ENCODE assay signal across 8 cellular contexts in the genomic region with DNA sequence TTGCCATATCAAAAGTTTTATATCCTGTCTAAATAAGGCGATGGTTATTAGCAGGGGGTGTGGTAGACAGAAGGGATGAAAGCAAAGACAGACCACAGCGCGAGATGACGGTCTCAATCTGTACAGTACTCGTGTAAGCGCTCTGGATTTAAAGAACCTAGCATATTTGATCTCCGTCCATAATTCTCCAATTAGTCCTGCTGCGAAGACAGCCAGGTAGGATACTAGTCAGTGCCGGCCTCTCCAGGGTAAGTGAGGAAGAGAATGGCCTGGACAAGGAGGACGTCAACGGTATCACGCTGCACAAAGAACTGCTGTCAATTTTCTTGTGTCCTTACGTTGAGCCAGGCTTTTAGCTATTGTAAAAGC. TPM values are rescaled to one million over a fixed set of nuclear protein-coding genes. Genes with fewer than 3 reads are reported as not detected.
A peak's percentile ranks its signal among the peaks of the same experiment; 100 is the strongest.
DNase-seq lines count a peak whose midpoint lies in the region; ATAC-seq and TF ChIP-seq lines count a peak whose summit lies in the region.

No MANE protein-coding gene starts in this region.

- no peaks in the 10 kb centered on the region for H3K4me1 Mint-ChIP-seq in Caco-2 (ENCODE audit: low read depth, unreplicated experiment)
- peaks cover 32% of the 10 kb centered on the region for H3K4me1 Mint-ChIP-seq in activated CD4-positive, alpha-beta memory T cell treated with anti-CD3 and anti-CD28 coated beads, Interleukin-2, amount 10 ng/mL, durations not matched to agents 7 days and 5 days

- H3K36me3 ChIP-seq in Caco-2 (ENCODE audit: control insufficient read depth, insufficient read depth, low read length) (no peaks in the 10 kb centered on the region), HUES64 (ENCODE audit: insufficient read depth, low read length) (peaks cover 35% of the 10 kb centered on the region), transverse colon (no peaks in the 10 kb centered on the region)

- TF ChIP-seq CTCF in Caco-2 (IDR thresholded peaks at IDR 0.05; ENCODE audit: insufficient read depth in 1 of 2, low read depth in 1 of 2, low read length in 1 of 2, severe bottlenecking in 1 of 2, unreplicated experiment in 1 of 2), result no peak
- TF ChIP-seq CTCF in transverse colon (IDR thresholded peaks at IDR 0.05), result no peak

- no peaks in the 10 kb centered on the region for H3K9me3 ChIP-seq in Caco-2
- H3K9me3 ChIP-seq in HUES64 (ENCODE audit: insufficient read depth, low read depth, low read length), result no peaks in the 10 kb centered on the region
- H3K9me3 ChIP-seq in transverse colon, result no peaks in the 10 kb centered on the region

- intact Hi-C loops in Caco-2 (cut with micrococcal nuclease; ENCODE audit: unreplicated experiment) (loop anchor here (1.0 to 5.0 kb wide), 3 partner anchors 137 to 238 kb away; a partner anchor contains a TSS), transverse colon (cut with DNase I; ENCODE audit: low total_unique reads) (no loop called here)

- no peaks in the 10 kb centered on the region for H3K27me3 Mint-ChIP-seq in Caco-2 (ENCODE audit: insufficient read depth, unreplicated experiment)
- H3K27me3 Mint-ChIP-seq in activated CD4-positive, alpha-beta memory T cell treated with anti-CD3 and anti-CD28 coated beads, Interleukin-2, amount 10 ng/mL, durations not matched to agents 7 days and 5 days, result no peaks in the 10 kb centered on the region

- POLR2A ChIA-PET in Caco-2 (lab: Charles Lee), result no interaction called here
- POLR2A ChIA-PET in activated CD4-positive, alpha-beta memory T cell treated with anti-CD3 and anti-CD28 coated beads, Interleukin-2, amount 10 ng/mL, durations not matched to agents 7 days and 5 days (lab: Charles Lee), result interaction anchor here (0.8 to 6.0 kb wide), 20 partner anchors 9 to 253 kb away, joined by 3 to 119 read pairs (median 6); a partner anchor contains a TSS

- peaks cover 5% of the 10 kb centered on the region; the same call in 1 of the 2 replicates for H3K4me1 ChIP-seq in Caco-2
- H3K4me1 ChIP-seq in HUES64 (ENCODE audit: insufficient read depth, low read length), result peaks cover 13% of the 10 kb centered on the region
- peaks cover 0 to 21% (median 11%) of the 10 kb centered on the region in 4 donors for H3K4me1 ChIP-seq in transverse colon

- peak overlapping the region; percentile 91 for H3K9ac ChIP-seq in HUES64 (ENCODE audit: low read depth, low read length)

- H3K4me3 ChIP-seq in Caco-2 (ENCODE audit: low read depth, low read length), result peak overlapping the region; percentile 92
- peak overlapping the region; percentile 85 for H3K4me3 ChIP-seq in HUES64 (ENCODE audit: low read length)
- peak overlapping the region; percentile 54 to 74 (median 66) for H3K4me3 ChIP-seq in transverse colon

- no peaks in the 10 kb centered on the region for H3K9me3 Mint-ChIP-seq in Caco-2 (ENCODE audit: unreplicated experiment)
- H3K9me3 Mint-ChIP-seq in activated CD4-positive, alpha-beta memory T cell treated with anti-CD3 and anti-CD28 coated beads, Interleukin-2, amount 10 ng/mL, durations not matched to agents 7 days and 5 days, result no peaks in the 10 kb centered on the region

- CTCF ChIA-PET in Caco-2 (lab: Charles Lee), result no interaction called here
- CTCF ChIA-PET in activated CD4-positive, alpha-beta memory T cell treated with anti-CD3 and anti-CD28 coated beads, Interleukin-2, amount 10 ng/mL, durations not matched to agents 7 days and 5 days (lab: Charles Lee), result interaction anchor here (1.2 to 5.1 kb wide), 8 partner anchors 11 to 237 kb away, joined by 3 to 25 read pairs (median 6); a partner anchor contains a TSS

- under 1% methylated on average over 13 of the region's 13 CpGs for WGBS in HUES64
- WGBS in transverse colon (ENCODE audit: low coverage in 1 of 2), 2 donors, result 3 to 4% methylated on average over 7 to 13 of the region's 13 CpGs

- H3K4me3 Mint-ChIP-seq in Caco-2 (ENCODE audit: unreplicated experiment), result no peak overlapping the region
- H3K4me3 Mint-ChIP-seq in activated CD4-positive, alpha-beta memory T cell treated with anti-CD3 and anti-CD28 coated beads, Interleukin-2, amount 10 ng/mL, durations not matched to agents 7 days and 5 days, result no peak overlapping the region

- no peak for TF ChIP-seq POLR2A in transverse colon (IDR thresholded peaks at IDR 0.05)

- peak in 1 of 2 experiments; percentile 15 for DNase-seq in Caco-2
- DNase-seq in activated CD4-positive, alpha-beta memory T cell treated with anti-CD3 and anti-CD28 coated beads, Interleukin-2, amount 10 ng/mL, durations not matched to agents 7 days and 5 days, result peak; percentile 41
- peak; percentile 31 for DNase-seq in iris pigment epithelial cell (ENCODE audit: low read depth)
- no peak for DNase-seq in transverse colon
- DNase-seq in NCI-H1436 (lab: John Stamatoyannopoulos, UW), result no peak
- no peak for DNase-seq in caudate nucleus (lab: John Stamatoyannopoulos, UW)

- no peaks in the 10 kb centered on the region for H3K27me3 ChIP-seq in Caco-2 (replicated peaks; ENCODE audit: control insufficient read depth, insufficient read depth, low read length)
- no peaks in the 10 kb centered on the region for H3K27me3 ChIP-seq in HUES64 (ENCODE audit: insufficient read depth, low read length)
- H3K27me3 ChIP-seq in transverse colon, result no peaks in the 10 kb centered on the region

- H3K27ac ChIP-seq in HUES64 (ENCODE audit: low read depth, low read length), result peak overlapping the region; percentile 89
- H3K27ac ChIP-seq in transverse colon, result peak overlapping the region; percentile 88 to 97 (median 90)
- no peak overlapping the region for H3K27ac ChIP-seq in caudate nucleus (ENCODE audit: low read depth, low read length)

- BruUV-seq in Caco-2 (replicated peaks; lab: Mats Ljungman, UMichigan), result no TSS peak

- H3K36me3 Mint-ChIP-seq in Caco-2 (ENCODE audit: insufficient read depth, unreplicated experiment), result peaks cover 2% of the 10 kb centered on the region
- H3K36me3 Mint-ChIP-seq in activated CD4-positive, alpha-beta memory T cell treated with anti-CD3 and anti-CD28 coated beads, Interleukin-2, amount 10 ng/mL, durations not matched to agents 7 days and 5 days (ENCODE audit: low read depth), result peaks cover 29% of the 10 kb centered on the region

- TF ChIP-seq EP300 in transverse colon (IDR thresholded peaks at IDR 0.05; ENCODE audit: low read depth), result no peak

- in situ Hi-C loops in transverse colon (cut with MboI; ENCODE audit: low pct_ligation_motif_present in 1 of 4, low pct_unique_long_range_greater_than_20kb in 1 of 4, low sequenced_read_pairs in 3 of 4), result loop anchor here in 2 of 4 donors (25.0 kb wide), 2 partner anchors 148 to 248 kb away; a partner anchor contains a TSS

- ATAC-seq in GM18909 (IDR thresholded peaks at IDR 0.05; ENCODE audit: poor library complexity, unreplicated experiment), result peak; percentile 21

- no peak overlapping the region for H3K27ac Mint-ChIP-seq in Caco-2 (ENCODE audit: unreplicated experiment)
- H3K27ac Mint-ChIP-seq in activated CD4-positive, alpha-beta memory T cell treated with anti-CD3 and anti-CD28 coated beads, Interleukin-2, amount 10 ng/mL, durations not matched to agents 7 days and 5 days, result no peak overlapping the region

RNA-seq across cellular contexts. Expression of a gene that starts 0.7 kb away (rescaled TPM):
- total RNA-seq in Caco-2 (2022), result 24.2 and 27.2 TPM in 2 replicates
- polyA plus RNA-seq in HUES64 (2013, experiment 1 of 2), result 29.9 TPM
- 38.8 TPM for polyA plus RNA-seq in HUES64 (2013, experiment 2 of 2)
- total RNA-seq in activated CD4-positive, alpha-beta memory T cell treated with anti-CD3 and anti-CD28 coated beads, Interleukin-2, amount 10 ng/mL, durations not matched to agents 7 days and 5 days, result 10 to 100 TPM; 38.3 to 39.4 TPM
- total RNA-seq in transverse colon, result 10 to 100 TPM in 1 of 4 donors, under 1 TPM in 2, not detected in 1; 0.79 to 26.5 (median 0.96) TPM

Comparison
In these comparisons a context has a peak if more than half of its experiments do, and no peak if none do; other contexts are left out.
1. DNase-seq: peak in activated CD4-positive, alpha-beta memory T cell treated with anti-CD3 and anti-CD28 coated beads, Interleukin-2, amount 10 ng/mL, durations not matched to agents 7 days and 5 days (single experiment) and iris pigment epithelial cell (single experiment); none in transverse colon (single experiment), NCI-H1436 (single experiment) and caudate nucleus (0 of 61).
2. Peak in every context shown above with its lines, with median percentiles within 50 percentile points of each other: H3K4me3 ChIP-seq.